8 cellular contexts compared by ENCODE assay signal in the genomic region with DNA sequence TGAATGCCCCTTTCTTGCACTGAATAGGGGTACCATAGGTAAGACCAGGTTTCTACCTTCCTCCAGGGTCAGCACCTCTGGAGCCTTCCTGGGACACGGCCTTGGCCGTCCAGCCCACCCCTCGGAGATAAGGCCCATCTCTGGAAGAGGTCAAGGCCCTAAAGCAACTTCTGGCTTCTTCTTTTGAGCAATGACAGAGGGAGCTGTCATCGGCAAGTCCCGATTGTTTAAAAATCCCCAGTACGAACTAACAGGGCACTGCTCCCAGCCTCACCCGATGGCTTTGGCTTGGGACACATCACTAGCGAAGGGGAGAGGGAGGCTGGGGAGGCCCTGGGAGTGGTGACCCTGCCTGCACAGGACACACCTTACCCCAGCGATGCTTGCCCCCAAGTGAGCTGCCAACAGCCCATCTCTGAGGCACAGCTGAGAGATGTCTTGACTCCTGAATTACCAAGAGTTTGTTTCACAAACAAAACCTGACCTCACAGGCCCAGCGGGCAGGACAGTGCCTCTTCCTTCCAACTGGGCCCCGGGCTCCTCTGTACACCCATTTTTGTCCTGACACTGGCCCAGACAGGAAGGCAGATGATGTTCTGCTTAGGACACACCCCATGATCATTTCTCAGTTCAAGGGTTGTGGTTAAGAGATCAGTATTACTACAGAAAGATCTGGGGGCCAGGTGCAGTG. TPM values are rescaled to one million over a fixed set of nuclear protein-coding genes. Genes with fewer than 3 reads are reported as not detected.
DNase-seq lines count a peak whose midpoint lies in the region; ATAC-seq and TF ChIP-seq lines count a peak whose summit lies in the region.
"Had no signal": no experiment of that assay in that cellular context is flagged by ENCODE, and none has a peak within 500 bp of the region (broad histone marks: within the 10 kb centered on the region; RNA-seq: fewer than 3 reads in every experiment).

No MANE protein-coding gene starts in this region.

- TF ChIP-seq CTCF in left ventricle myocardium inferior (IDR thresholded peaks at IDR 0.05; ENCODE audit: borderline replicate concordance) = no peak

- peak overlapping the region; percentile 29 for H3K4me3 ChIP-seq in left ventricle myocardium inferior

- peak; percentile 39 for ATAC-seq in GM21447 (IDR thresholded peaks at IDR 0.05; ENCODE audit: unreplicated experiment)
- ATAC-seq in HG03354 (IDR thresholded peaks at IDR 0.05; ENCODE audit: poor library complexity, severe bottlenecking, unreplicated experiment) = no peak
- no peak for ATAC-seq in GM18870 (IDR thresholded peaks at IDR 0.05; ENCODE audit: unreplicated experiment)

- H3K27me3 ChIP-seq in left ventricle myocardium inferior (ENCODE audit: low read depth) = no peaks in the 10 kb centered on the region

- intact Hi-C loops in left ventricle myocardium inferior (cut with micrococcal nuclease) = no loop called here

- DNase-seq in RPMI8226 (peak; percentile 62), left ventricle myocardium inferior (no peak), substantia nigra (lab: John Stamatoyannopoulos, UW) (no peak), NCI-H82 treated with DMSO at 0.1 percent for 48 hours (lab: John Stamatoyannopoulos, UW; ENCODE audit: unreplicated experiment) (no peak)
- DNase-seq: activated effector memory CD4-positive, alpha-beta T cell treated with Interleukin-2 at 50 U/mL for 16 hours had no signal

- peaks cover 86% of the 10 kb centered on the region for H3K4me1 ChIP-seq in left ventricle myocardium inferior

- H3K27ac ChIP-seq in left ventricle myocardium inferior (replicated peaks) (peak overlapping the region; percentile 91), substantia nigra (ENCODE audit: low read depth, low read length, poor library complexity, severe bottlenecking) (peak overlapping the region; percentile 97)

- H3K9me3 ChIP-seq in left ventricle myocardium inferior (replicated peaks) = no peaks in the 10 kb centered on the region

- peaks cover 18% of the 10 kb centered on the region for H3K36me3 ChIP-seq in left ventricle myocardium inferior

RNA-seq across cellular contexts. Expression of a gene that starts 4.8 kb away (rescaled TPM):
- 86.9 TPM for total RNA-seq in left ventricle myocardium inferior

RNA-seq across cellular contexts. Expression of a gene that starts 13.7 kb away (rescaled TPM):
- 1.8 TPM for total RNA-seq in left ventricle myocardium inferior

RNA-seq across cellular contexts. Expression of a gene that starts 14.0 kb away (rescaled TPM):
- 22.5 TPM for total RNA-seq in left ventricle myocardium inferior

RNA-seq across cellular contexts. Expression of a gene that starts 27.0 kb away (rescaled TPM):
- not detected for total RNA-seq in left ventricle myocardium inferior

RNA-seq across cellular contexts. Expression of a gene that starts 40.9 kb away (rescaled TPM):
- 0.69 TPM for total RNA-seq in left ventricle myocardium inferior
